Comparison of ENCODE assay signal across 27 cellular contexts in the genomic region with DNA sequence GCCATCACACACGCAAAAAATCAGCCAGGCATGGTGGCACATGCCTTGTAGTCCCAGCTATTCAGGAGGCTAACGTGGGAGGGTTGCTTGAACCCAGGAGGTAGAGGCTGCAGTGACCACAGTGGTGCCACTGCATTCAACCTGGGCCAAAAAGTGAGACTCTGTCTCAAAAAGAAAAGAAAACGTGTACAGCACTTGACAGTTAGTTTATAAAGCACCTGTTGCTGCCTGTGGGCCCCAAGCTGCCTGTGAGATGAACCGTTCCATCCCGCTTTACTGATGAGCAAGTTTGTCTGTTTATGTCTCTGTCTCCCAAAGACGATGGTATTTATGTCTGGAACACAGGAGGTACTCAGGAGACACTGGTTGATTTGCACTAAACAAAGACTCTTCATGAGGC. TPM values are rescaled to one million over a fixed set of nuclear protein-coding genes. Genes with fewer than 3 reads are reported as not detected.
"Had no signal": no experiment of that assay in that cellular context is flagged by ENCODE, and none has a peak within 500 bp of the region (broad histone marks: within the 10 kb centered on the region; RNA-seq: fewer than 3 reads in every experiment).

No MANE protein-coding gene starts in this region.

- ATAC-seq: activated T-cell treated with anti-CD3 and anti-CD28 coated beads, Interleukin-2, amount 50 U/mL, for 4 hours; effector memory CD8-positive, alpha-beta T cell; esophagus mucosa; left ventricle myocardium superior; stimulated activated naive B cell treated with anti-CD40 and anti-IgM and Interleukin-4, amounts not matched to agents 10 μg/mL and 1 μg/mL and 100 μg/mL, for 72 hours had no signal

- DNase-seq: activated CD4-positive, alpha-beta T cell treated with anti-CD3 and anti-CD28 coated beads for 4 hours; activated CD4-positive, alpha-beta T cell treated with anti-CD3 and anti-CD28 coated beads, Interleukin-2, amount 50 U/mL, for 48 hours; activated CD4-positive, CD25-positive, alpha-beta regulatory T cell; activated CD8-positive, alpha-beta memory T cell treated with anti-CD3 and anti-CD28 coated beads, Interleukin-2, amount 50 U/mL, for 48 hours; activated naive CD4-positive, alpha-beta T cell treated with Interleukin-2 at 50 U/mL for 16 hours; activated naive CD8-positive, alpha-beta T cell treated with anti-CD3 and anti-CD28 coated beads for 36 hours; activated T-cell treated with anti-CD3 and anti-CD28 coated beads, Interleukin-2, amount 50 U/mL, for 4 hours; central memory CD4-positive, alpha-beta T cell; colonic mucosa; dorsolateral prefrontal cortex; effector memory CD8-positive, alpha-beta T cell; glutamatergic neuron; hippocampal formation; left ventricle myocardium superior; mammary epithelial cell; retina; sigmoid colon; stimulated activated CD4-positive, alpha-beta T cell treated with anti-CD3 and anti-CD28 coated beads, Interleukin-2, amount 100 ng/mL, for 48 hours; stimulated activated CD8-positive, alpha-beta memory T cell treated with anti-CD3 and anti-CD28 coated beads, Interleukin-4, amount 100 ng/mL, for 48 hours; stimulated activated naive B cell treated with anti-CD40 and anti-IgM and Interleukin-4, amounts not matched to agents 10 μg/mL and 1 μg/mL and 100 μg/mL, for 72 hours had no signal

- H2AFZ ChIP-seq: neural progenitor cell had no signal

- H3K9me3 ChIP-seq: colonic mucosa, sigmoid colon, thoracic aorta, upper lobe of left lung had no signal

- FAIRE-seq: astrocyte, endothelial cell of umbilical vein, frontal cortex had no signal

- H3K27me3 ChIP-seq: colonic mucosa, upper lobe of left lung had no signal

- H3K9ac ChIP-seq: neural progenitor cell had no signal

- H3K4me3 ChIP-seq: colonic mucosa, dorsolateral prefrontal cortex, neural progenitor cell, sigmoid colon, thoracic aorta, upper lobe of left lung had no signal

- H3K36me3 ChIP-seq: colonic mucosa, neural progenitor cell, sigmoid colon, thoracic aorta, upper lobe of left lung had no signal

- H3K27ac ChIP-seq: colonic mucosa, dorsolateral prefrontal cortex, neural progenitor cell, sigmoid colon, thoracic aorta had no signal

RNA-seq across cellular contexts. Expression of gene ARHGAP8, which starts 51.9 kb away (rescaled TPM):
- total RNA-seq: endothelial cell of umbilical vein, left ventricle myocardium superior had no signal
- polyA plus RNA-seq: endothelial cell of umbilical vein had no signal
